In the genomic region with DNA sequence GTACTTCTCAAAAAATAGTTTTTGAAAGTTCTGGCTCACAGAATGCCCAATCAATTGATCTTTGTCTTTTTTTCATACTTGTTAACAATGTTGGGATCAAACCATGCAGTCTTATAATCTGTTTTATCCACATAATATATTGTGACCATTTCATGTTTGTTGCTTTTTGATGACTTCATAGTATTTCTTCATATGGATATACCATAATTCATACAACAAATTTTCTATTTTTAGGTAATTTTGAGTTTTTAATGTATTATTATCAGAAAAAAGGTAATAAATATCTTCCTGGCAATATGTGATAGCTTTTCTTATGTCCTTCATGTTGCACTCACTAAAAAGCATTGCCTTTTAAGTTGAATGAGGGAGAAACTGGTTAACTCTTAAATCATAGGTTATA, we compare ENCODE assay signal across 8 cellular contexts. TPM values are rescaled to one million over a fixed set of nuclear protein-coding genes. Genes with fewer than 3 reads are reported as not detected.
"Had no signal": no experiment of that assay in that cellular context is flagged by ENCODE, and none has a peak within 500 bp of the region (broad histone marks: within the 10 kb centered on the region; RNA-seq: fewer than 3 reads in every experiment).

No MANE protein-coding gene starts in this region.

- FAIRE-seq: G401.6, GM12878, GM12891, GM12892, GM18507, GM19239 had no signal

- ATAC-seq: GM12878 had no signal

- H3K4me3 ChIP-seq: GM12878 had no signal

- DNase-seq: GDM1, GF-D8 had no signal

RNA-seq across cellular contexts. Expression of gene TBC1D26, which starts 44.8 kb away (rescaled TPM):
- total RNA-seq: GM12878 had no signal
